In genomic region chr12:59041241-59042121, GRCh38 we compare ENCODE assay signal across 2 cellular contexts.
TF ChIP-seq lines count a peak whose summit lies in the region.

No MANE protein-coding gene starts in this region.

TF ChIP-seq in HCT116, 20 proteins besides CTCF, POLR2A, EP300 and RAD21 (continued from another document):
- TF ChIP-seq REST (IDR thresholded peaks at IDR 0.05; ENCODE audit: low read depth) (no peak), FOSL1 (IDR thresholded peaks at IDR 0.05; ENCODE audit: low read depth) (peak; percentile 73), SP1 (IDR thresholded peaks at IDR 0.05; ENCODE audit: low read depth) (peak; percentile 30; the same call in 1 of the 2 replicates), ATF3 (IDR thresholded peaks at IDR 0.05) (no peak), ZNF274 (IDR thresholded peaks at IDR 0.05; ENCODE audit: low read depth, low read length) (no peak), EGR1 (IDR thresholded peaks at IDR 0.05; ENCODE audit: low read depth) (no peak), SIN3A (IDR thresholded peaks at IDR 0.05; ENCODE audit: low read depth) (no peak), POLR2AphosphoS5 (IDR thresholded peaks at IDR 0.05; ENCODE audit: low read depth, low read length) (no peak), YY1 (IDR thresholded peaks at IDR 0.05; ENCODE audit: extremely low read depth, insufficient replicate concordance, low read depth, low read length) (no peak)
TF ChIP-seq in HCT116: peak in this region for 4.

TF ChIP-seq in WTC11, 78 proteins besides CTCF, POLR2A, EP300 and RAD21 (continued from another document):
- TF ChIP-seq OVOL2 (CRISPR knock-in tag; IDR thresholded peaks at IDR 0.05; ENCODE audit: borderline replicate concordance) (no peak), ETV6 (CRISPR knock-in tag; IDR thresholded peaks at IDR 0.05) (no peak), ZMAT4 (CRISPR knock-in tag; IDR thresholded peaks at IDR 0.05) (no peak), ZNF138 (CRISPR knock-in tag; conservative IDR thresholded peaks at IDR 0.05) (no peak), ZBTB21 (CRISPR knock-in tag; IDR thresholded peaks at IDR 0.05; ENCODE audit: borderline replicate concordance) (no peak), GRHL2 (CRISPR knock-in tag; IDR thresholded peaks at IDR 0.05; ENCODE audit: insufficient replicate concordance, severe bottlenecking) (no peak), TEAD1 (CRISPR knock-in tag; IDR thresholded peaks at IDR 0.05) (no peak), PRRX2 (CRISPR knock-in tag; IDR thresholded peaks at IDR 0.05) (no peak), FOXP4 (CRISPR knock-in tag; IDR thresholded peaks at IDR 0.05) (no peak), FOXK1 (CRISPR knock-in tag; IDR thresholded peaks at IDR 0.05) (no peak), ZNF317 (CRISPR knock-in tag; IDR thresholded peaks at IDR 0.05; ENCODE audit: borderline replicate concordance, low read depth) (no peak), SMAD4 (CRISPR knock-in tag; IDR thresholded peaks at IDR 0.05) (no peak)
